ENCODE assay signal across 8 cellular contexts in the genomic region with DNA sequence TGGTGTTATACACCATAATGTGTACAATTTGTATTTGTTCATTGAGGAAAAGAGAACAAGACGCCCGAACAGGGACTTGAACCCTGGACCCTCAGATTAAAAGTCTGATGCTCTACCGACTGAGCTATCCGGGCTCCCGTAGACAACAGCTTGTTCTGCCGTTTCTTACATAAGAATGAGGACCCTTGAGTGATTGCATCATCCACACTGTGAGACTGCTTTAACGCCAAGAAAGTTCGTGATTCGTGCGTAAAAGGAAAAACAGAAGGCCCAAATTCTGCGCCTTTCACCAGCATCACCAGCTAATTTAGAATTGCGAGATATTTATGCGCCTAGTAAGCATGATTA. TPM values are rescaled to one million over a fixed set of nuclear protein-coding genes. Genes with fewer than 3 reads are reported as not detected.
A peak's percentile ranks its signal among the peaks of the same experiment; 100 is the strongest.
DNase-seq lines count a peak whose midpoint lies in the region; ATAC-seq, FAIRE-seq and TF ChIP-seq lines count a peak whose summit lies in the region.

No MANE protein-coding gene starts in this region.

- H3K36me3 ChIP-seq in CD4-positive, alpha-beta memory T cell (ENCODE audit: insufficient read depth, low read length), result no peaks in the 10 kb centered on the region
- no peaks in the 10 kb centered on the region for H3K36me3 ChIP-seq in H1 (ENCODE audit: control insufficient read depth in 2 of 4, insufficient read depth in 4 of 4, low read length in 3 of 4)

- H3K23me2 ChIP-seq in H1 (ENCODE audit: low read depth, low read length), result peaks cover 2% of the 10 kb centered on the region; the same call in 1 of the 2 replicates

- H3K18ac ChIP-seq in H1 (ENCODE audit: extremely low read depth, low read length), result peak overlapping the region; percentile 84; the same call in 1 of the 2 replicates

- ATAC-seq in GM21360 (IDR thresholded peaks at IDR 0.05; ENCODE audit: unreplicated experiment), result peak; percentile 45

- no peak for FAIRE-seq in H1 (lab: Jason Lieb, UNC)

- TF ChIP-seq CTCF in H1 (IDR thresholded peaks at IDR 0.05; ENCODE audit: control extremely low read depth in 1 of 3, insufficient read depth in 1 of 3, low read depth in 1 of 3, low read length in 3 of 3), result no peak
- no peak for TF ChIP-seq CTCF in mesothelial cell of epicardium (IDR thresholded peaks at IDR 0.05; ENCODE audit: unreplicated experiment)

- H3K27me3 Mint-ChIP-seq in CD4-positive, alpha-beta memory T cell, result peaks cover 2 to 13% of the 10 kb centered on the region in 2 donors
- peaks cover 2% of the 10 kb centered on the region for H3K27me3 Mint-ChIP-seq in mesothelial cell of epicardium (ENCODE audit: low read depth)

- no peaks in the 10 kb centered on the region for H3K79me1 ChIP-seq in H1 (ENCODE audit: low read depth, low read length)

- no peak overlapping the region; the same call in 1 of the 2 replicates for H2AFZ ChIP-seq in H1 (ENCODE audit: low read length)

- H3K4ac ChIP-seq in H1 (replicated peaks; ENCODE audit: insufficient read length, low read depth, low read length), result peak overlapping the region; percentile 72

- peak overlapping the region; percentile 87 to 100 (median 99) for H3K27ac Mint-ChIP-seq in CD4-positive, alpha-beta memory T cell
- peak overlapping the region; percentile 97 for H3K27ac Mint-ChIP-seq in mesothelial cell of epicardium

- no peak overlapping the region for H3K14ac ChIP-seq in H1 (ENCODE audit: insufficient read length)

- H2BK5ac ChIP-seq in H1 (ENCODE audit: low read depth, low read length), result peak overlapping the region; percentile 60

- H4K91ac ChIP-seq in H1 (replicated peaks; ENCODE audit: insufficient read length, low read length), result peak overlapping the region; percentile 86

- peak overlapping the region; percentile 78 for H3K27ac ChIP-seq in CD4-positive, alpha-beta memory T cell (ENCODE audit: low read depth, low read length)
- H3K27ac ChIP-seq in H1 (ENCODE audit: low read depth, low read length), result peak overlapping the region; percentile 82

- peak overlapping the region; percentile 68 to 94 for H3K4me2 ChIP-seq in H1 (ENCODE audit: insufficient read depth in 1 of 2, low read depth in 2 of 2, low read length in 2 of 2)

- peak overlapping the region; percentile 86 to 97 (median 92) for H3K4me3 Mint-ChIP-seq in CD4-positive, alpha-beta memory T cell
- H3K4me3 Mint-ChIP-seq in mesothelial cell of epicardium, result peak overlapping the region; percentile 92

- no peak overlapping the region for H2AK5ac ChIP-seq in H1 (ENCODE audit: low read depth, low read length)

- peak; percentile 93 to 94 (median 94) for DNase-seq in CD4-positive, alpha-beta memory T cell
- DNase-seq in HS-5 (ENCODE audit: low read depth) (peak; percentile 88), NK-92 (lab: John Stamatoyannopoulos, UW; ENCODE audit: unreplicated experiment) (peak; percentile 38), H1 (ENCODE audit: low read depth in 1 of 2, low spot score in 2 of 2) (peak; percentile 71 to 99), mesothelial cell of epicardium (ENCODE audit: low spot score in 2 of 2, unreplicated experiment in 2 of 2) (peak; percentile 71 to 92)
- DNase-seq in activated CD8-positive, alpha-beta memory T cell treated with anti-CD3 and anti-CD28 coated beads for 24 hours, result peak; percentile 98
- DNase-seq in stimulated activated CD8-positive, alpha-beta memory T cell treated with anti-CD3 and anti-CD28 coated beads, Interleukin-15, amount 100 ng/mL, for 24 hours (ENCODE audit: low read depth), result peak; percentile 67

- no peak overlapping the region for H4K8ac ChIP-seq in H1 (ENCODE audit: extremely low read depth, insufficient read depth, low read length)

- no peak overlapping the region for H2BK15ac ChIP-seq in H1 (ENCODE audit: low read length)

- peaks cover 0 to 2% of the 10 kb centered on the region in 2 experiments for H4K20me1 ChIP-seq in H1 (replicated peaks in 1 of 2; ENCODE audit: control insufficient read depth in 1 of 2, insufficient read depth in 2 of 2, low read length in 2 of 2)

- peaks cover 0 to 22% of the 10 kb centered on the region in 2 donors for H3K36me3 Mint-ChIP-seq in CD4-positive, alpha-beta memory T cell
- H3K36me3 Mint-ChIP-seq in mesothelial cell of epicardium, result no peaks in the 10 kb centered on the region

- TF ChIP-seq RAD21 in H1 (IDR thresholded peaks at IDR 0.05 in 1 of 2, conservative IDR thresholded peaks at IDR 0.05 in 1 of 2; ENCODE audit: low read depth in 2 of 2, low read length in 2 of 2), result no peak

- WGBS in H1 (ENCODE audit: extremely low coverage in 1 of 2, insufficient coverage in 1 of 2, insufficient read length in 1 of 2, insufficient replicate concordance in 2 of 2, low coverage in 1 of 2, low lambda C conversion rate in 2 of 2, missing lambda C conversion rate in 1 of 2), 2 experiments, result 1% methylated on average over 13 of the region's 13 CpGs; no CpG with 5 or more reads in 1 of the 2 experiments

- H3K4me1 ChIP-seq in CD4-positive, alpha-beta memory T cell (ENCODE audit: insufficient read depth, low read length), result peaks cover 29% of the 10 kb centered on the region
- H3K4me1 ChIP-seq in H1 (replicated peaks in 1 of 4; ENCODE audit: control insufficient read depth in 3 of 4, insufficient read depth in 4 of 4, low read length in 3 of 4), result peaks cover 0 to 2% (median 0%) of the 10 kb centered on the region in 4 experiments; a peak in 1 of 7 replicates

- H3K9ac ChIP-seq in H1 (replicated peaks in 1 of 4; ENCODE audit: extremely low read depth in 1 of 4, low read depth in 3 of 4, low read length in 3 of 4), result peak overlapping the region; percentile 79 to 99 (median 81)

- H4K5ac ChIP-seq in H1 (ENCODE audit: insufficient read length, low read depth, low read length), result peak overlapping the region; percentile 31

- no peaks in the 10 kb centered on the region for H3K9me3 ChIP-seq in CD4-positive, alpha-beta memory T cell (ENCODE audit: control insufficient read depth in 1 of 2, low read length in 2 of 2)
- no peaks in the 10 kb centered on the region for H3K9me3 ChIP-seq in H1 (ENCODE audit: insufficient read depth in 2 of 2, low read depth in 1 of 2, low read length in 1 of 2)

- no peak overlapping the region; the same call in 1 of the 2 replicates for H2BK12ac ChIP-seq in H1 (ENCODE audit: low read depth, low read length)

- no peak overlapping the region for H2BK20ac ChIP-seq in H1 (ENCODE audit: low read length)

- no peak for TF ChIP-seq EP300 in H1 (IDR thresholded peaks at IDR 0.05; ENCODE audit: borderline replicate concordance in 1 of 2, low read depth in 2 of 2, low read length in 2 of 2)

- H3K79me2 ChIP-seq in H1 (ENCODE audit: control insufficient read depth in 1 of 2, insufficient read depth in 2 of 2, low read length in 2 of 2), result no peaks in the 10 kb centered on the region

- CTCF ChIA-PET in CD4-positive, alpha-beta memory T cell (lab: Charles Lee; ENCODE audit: partially characterized antibody), result interaction anchor here (0.6 to 21.3 kb wide), 21 partner anchors 8 to 300 kb away, joined by 3 to 1077 read pairs (median 5); partner anchors contain the start of genes MDM4 and PIK3C2B
- CTCF ChIA-PET in H1 (lab: Charles Lee; ENCODE audit: partially characterized antibody), result interaction anchor here (0.6 to 49.0 kb wide), 8 partner anchors 13 to 632 kb away, joined by 4 to 2124 read pairs (median 12); partner anchors contain the start of gene PIK3C2B

- H3K9me3 Mint-ChIP-seq in CD4-positive, alpha-beta memory T cell, result peaks cover 0 to 13% (median 3%) of the 10 kb centered on the region in 8 donors
- H3K9me3 Mint-ChIP-seq in mesothelial cell of epicardium, result no peaks in the 10 kb centered on the region

- peak in 1 of 2 experiments; percentile 28; a peak in 2 of 3 replicates for TF ChIP-seq POLR2A in H1 (IDR thresholded peaks at IDR 0.05; ENCODE audit: control extremely low read depth in 1 of 2, low read depth in 2 of 2, low read length in 2 of 2)

- peak overlapping the region; percentile 68 for H2BK120ac ChIP-seq in H1 (replicated peaks; ENCODE audit: low read depth, low read length)

- POLR2A ChIA-PET in CD4-positive, alpha-beta memory T cell (lab: Charles Lee; ENCODE audit: partially characterized antibody), result interaction anchor here (0.6 to 5.4 kb wide), 23 partner anchors 9 to 1182 kb away, joined by 3 to 208 read pairs (median 5); partner anchors contain the start of genes MDM4 and PIK3C2B
- POLR2A ChIA-PET in H1 (lab: Charles Lee; ENCODE audit: partially characterized antibody), result interaction anchor here (0.7 to 4.5 kb wide), 18 partner anchors 9 to 277 kb away, joined by 3 to 106 read pairs (median 4); partner anchors contain the start of genes MDM4 and PIK3C2B

- peak overlapping the region; percentile 23 for H3K56ac ChIP-seq in H1 (replicated peaks; ENCODE audit: insufficient read length, low read depth, low read length)

- H3K27me3 ChIP-seq in CD4-positive, alpha-beta memory T cell (ENCODE audit: insufficient read depth, low read length), result no peaks in the 10 kb centered on the region
- no peaks in the 10 kb centered on the region for H3K27me3 ChIP-seq in H1 (replicated peaks in 1 of 4; ENCODE audit: control insufficient read depth in 3 of 4, extremely low read depth in 1 of 4, insufficient read depth in 3 of 4, low read length in 3 of 4)

- intact Hi-C loops in CD4-positive, alpha-beta memory T cell (cut with micrococcal nuclease), result loop anchor here (1.0 to 5.0 kb wide), 5 partner anchors 9 to 300 kb away; partner anchors contain the start of genes MDM4 and PPP1R15B

- no peak overlapping the region for H3K23ac ChIP-seq in H1 (ENCODE audit: insufficient read length)

- peak overlapping the region; percentile 53 to 83 for H3K4me3 ChIP-seq in CD4-positive, alpha-beta memory T cell (ENCODE audit: low read length in 2 of 2)
- H3K4me3 ChIP-seq in H1 (ENCODE audit: extremely low read depth in 1 of 4, insufficient read depth in 2 of 4, low read depth in 3 of 4, low read length in 4 of 4), result peak overlapping the region; percentile 80 to 90 (median 88)

- peaks cover 21 to 45% (median 33%) of the 10 kb centered on the region in 4 donors for H3K4me1 Mint-ChIP-seq in CD4-positive, alpha-beta memory T cell
- peaks cover 12% of the 10 kb centered on the region for H3K4me1 Mint-ChIP-seq in mesothelial cell of epicardium

RNA-seq across cellular contexts. Expression of gene MDM4, which starts 9.3 kb away (rescaled TPM):
- total RNA-seq in CD4-positive, alpha-beta memory T cell, result 100 to 1,000 TPM; 213 to 237 TPM
- polyA plus RNA-seq in CD4-positive, alpha-beta memory T cell, result 10 to 100 TPM in 1 of 2 donors, 1 to 10 TPM in 1; 7.7 to 26.8 TPM
- total RNA-seq in H1 (2021; fragmentation: NEBNext Ultra II Directional; extraction: Animal tissue kit (Norgen Biotek cat#: 25700)), result 81.7 and 84.9 TPM in 2 replicates
- polyA plus RNA-seq in H1 (2011; rRNA removed), result 10.0 and 10.8 TPM in 2 replicates
- polyA plus RNA-seq in H1 (2011; cell fraction: cytosol; rRNA removed), result 12.8 TPM
- polyA plus RNA-seq in H1 (2011; cell fraction: nucleus; rRNA removed), result 23.1 TPM
- 9.8 to 13.2 TPM (median 11.4 TPM) in 4 replicates for polyA plus RNA-seq in H1 (2012, experiment 1 of 2)
- polyA plus RNA-seq in H1 (2012, experiment 2 of 2), result 2.0 TPM
- polyA plus RNA-seq in H1 (2013, experiment 1 of 2), result 20.5 TPM
- polyA plus RNA-seq in H1 (2013, experiment 2 of 2), result 18.6 TPM
- polyA minus RNA-seq in H1 (2011; rRNA and poly(A)+ RNA removed), result 75.0 and 83.5 TPM in 2 replicates
- polyA minus RNA-seq in H1 (2011; cell fraction: cytosol; rRNA and poly(A)+ RNA removed), result 26.9 TPM
- 109 TPM for polyA minus RNA-seq in H1 (2011; cell fraction: nucleus; rRNA and poly(A)+ RNA removed)
- 132 to 154 TPM (median 136 TPM) in 3 replicates for total RNA-seq in mesothelial cell of epicardium

RNA-seq across cellular contexts. Expression of gene PIK3C2B, which starts 12.3 kb away (rescaled TPM):
- total RNA-seq in CD4-positive, alpha-beta memory T cell, result 10 to 100 TPM; 43.4 to 46.9 TPM
- polyA plus RNA-seq in CD4-positive, alpha-beta memory T cell, result 1 to 10 TPM in 1 of 2 donors, under 1 TPM in 1; 0.13 to 4.1 TPM
- 36.7 and 36.9 TPM in 2 replicates for total RNA-seq in H1 (2021; fragmentation: NEBNext Ultra II Directional; extraction: Animal tissue kit (Norgen Biotek cat#: 25700))
- 20.4 and 26.0 TPM in 2 replicates for polyA plus RNA-seq in H1 (2011; rRNA removed)
- polyA plus RNA-seq in H1 (2011; cell fraction: cytosol; rRNA removed), result 15.9 TPM
- polyA plus RNA-seq in H1 (2011; cell fraction: nucleus; rRNA removed), result 30.4 TPM
- polyA plus RNA-seq in H1 (2012, experiment 1 of 2), result 11.3 to 13.9 TPM (median 12.5 TPM) in 4 replicates
- 8.4 TPM for polyA plus RNA-seq in H1 (2012, experiment 2 of 2)
- 8.5 TPM for polyA plus RNA-seq in H1 (2013, experiment 1 of 2)
- polyA plus RNA-seq in H1 (2013, experiment 2 of 2), result 7.8 TPM
- polyA minus RNA-seq in H1 (2011; rRNA and poly(A)+ RNA removed), result 44.4 and 55.8 TPM in 2 replicates
- polyA minus RNA-seq in H1 (2011; cell fraction: cytosol; rRNA and poly(A)+ RNA removed), result 30.4 TPM
- 37.1 TPM for polyA minus RNA-seq in H1 (2011; cell fraction: nucleus; rRNA and poly(A)+ RNA removed)
- 36.3 to 39.6 TPM (median 39.5 TPM) in 3 replicates for total RNA-seq in mesothelial cell of epicardium

Comparison
In these comparisons a context has a peak if more than half of its experiments do, and no peak if none do; other contexts are left out.
1. Peak in every context shown above with its lines: DNase-seq, ATAC-seq, H3K4me3 ChIP-seq and H3K27ac ChIP-seq.
2. DNase-seq: peak in every context shown above with its lines; median percentile 98 in activated CD8-positive, alpha-beta memory T cell treated with anti-CD3 and anti-CD28 coated beads for 24 hours; 94 in CD4-positive, alpha-beta memory T cell; 88 in HS-5; 85 in H1; 82 in mesothelial cell of epicardium; 67 in stimulated activated CD8-positive, alpha-beta memory T cell treated with anti-CD3 and anti-CD28 coated beads, Interleukin-15, amount 100 ng/mL, for 24 hours; 38 in NK-92.